In genomic region chrX:13366698-13367097, GRCh38 we compare ENCODE assay signal across 6 cellular contexts. TPM values are rescaled to one million over a fixed set of nuclear protein-coding genes. Genes with fewer than 3 reads are reported as not detected.
"Had no signal": no experiment of that assay in that cellular context is flagged by ENCODE, and none has a peak within 500 bp of the region (broad histone marks: within the 10 kb centered on the region; RNA-seq: fewer than 3 reads in every experiment).

No MANE protein-coding gene starts in this region.

- H3K9me3 Mint-ChIP-seq: GM23338 had no signal

- H3K27ac Mint-ChIP-seq: GM23338, H9 had no signal

- H3K4me2 ChIP-seq: GM23338 had no signal

- H3K4me3 Mint-ChIP-seq: GM23338, H9 had no signal

- H2AFZ ChIP-seq: GM23338 had no signal

- ATAC-seq: GM23338 had no signal

- DNase-seq: H9, HCEC 1CT, IMR-90 had no signal

- H3K4me3 ChIP-seq: GM23338 had no signal

RNA-seq across cellular contexts. Expression of gene ATXN3L, which starts 46.8 kb away (rescaled TPM):
- total RNA-seq: GM23338, H1, H9, HT-29, IMR-90 had no signal
- polyA plus RNA-seq: GM23338, H1, IMR-90 had no signal
